ENCODE assay signal across 1 cellular context in the genomic region with DNA sequence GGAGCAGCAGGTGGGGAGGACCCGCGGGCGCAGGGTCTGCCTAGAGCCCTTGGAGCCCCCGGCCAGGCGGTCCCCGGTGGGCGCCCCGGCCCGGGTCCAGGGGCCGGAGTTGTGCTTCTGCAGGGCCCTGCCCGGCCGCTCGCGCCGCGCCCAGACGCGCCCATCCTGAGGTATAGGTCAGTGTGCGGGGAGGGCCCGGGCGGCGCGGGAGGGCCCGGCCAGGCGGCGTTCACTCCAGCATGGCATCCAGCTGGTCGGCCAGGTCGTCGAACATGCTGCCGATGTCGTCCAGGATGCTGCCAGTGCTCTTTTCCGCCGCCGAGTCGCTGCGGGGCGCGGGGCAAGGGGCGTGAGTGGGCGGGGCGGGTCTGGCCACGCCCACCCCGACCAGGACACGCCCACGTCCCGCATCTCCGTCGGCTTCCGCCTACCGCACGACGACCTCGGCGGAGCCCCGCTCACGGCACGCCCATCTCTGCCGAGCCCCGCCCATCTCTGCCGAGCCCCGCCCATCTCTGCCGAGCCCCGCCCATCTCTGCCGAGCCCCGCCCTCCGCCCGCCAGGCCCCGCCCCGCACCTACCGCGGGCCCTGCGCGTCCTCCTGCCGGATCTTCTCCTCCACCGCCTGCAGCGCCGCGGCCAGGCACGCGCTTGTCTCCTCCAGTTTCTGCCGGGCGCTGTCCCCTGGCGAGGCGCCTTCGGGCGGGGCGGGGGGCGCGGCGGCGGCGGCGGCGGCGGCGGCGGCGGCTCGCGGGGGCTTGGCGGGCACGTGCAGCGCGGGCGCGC.
TF ChIP-seq lines count a peak whose summit lies in the region.

No MANE protein-coding gene starts in this region.

TF ChIP-seq in K562, 482 proteins besides CTCF, POLR2A, EP300 and RAD21 (continued from another document):
- TF ChIP-seq HMGN3 (IDR thresholded peaks at IDR 0.05; ENCODE audit: borderline replicate concordance, extremely low read depth, insufficient read length, low read depth, low read length) (peak; percentile 63), TSC22D4 (tag; IDR thresholded peaks at IDR 0.05) (no peak), GABPB2 (CRISPR knock-in tag; conservative IDR thresholded peaks at IDR 0.05) (no peak), RBM15 (IDR thresholded peaks at IDR 0.05; ENCODE audit: insufficient read depth, low read length) (no peak), HDGF (IDR thresholded peaks at IDR 0.05) (no peak), ZBTB8A (IDR thresholded peaks at IDR 0.05; ENCODE audit: partially characterized antibody) (no peak)
- TF ChIP-seq, protein P1, sequence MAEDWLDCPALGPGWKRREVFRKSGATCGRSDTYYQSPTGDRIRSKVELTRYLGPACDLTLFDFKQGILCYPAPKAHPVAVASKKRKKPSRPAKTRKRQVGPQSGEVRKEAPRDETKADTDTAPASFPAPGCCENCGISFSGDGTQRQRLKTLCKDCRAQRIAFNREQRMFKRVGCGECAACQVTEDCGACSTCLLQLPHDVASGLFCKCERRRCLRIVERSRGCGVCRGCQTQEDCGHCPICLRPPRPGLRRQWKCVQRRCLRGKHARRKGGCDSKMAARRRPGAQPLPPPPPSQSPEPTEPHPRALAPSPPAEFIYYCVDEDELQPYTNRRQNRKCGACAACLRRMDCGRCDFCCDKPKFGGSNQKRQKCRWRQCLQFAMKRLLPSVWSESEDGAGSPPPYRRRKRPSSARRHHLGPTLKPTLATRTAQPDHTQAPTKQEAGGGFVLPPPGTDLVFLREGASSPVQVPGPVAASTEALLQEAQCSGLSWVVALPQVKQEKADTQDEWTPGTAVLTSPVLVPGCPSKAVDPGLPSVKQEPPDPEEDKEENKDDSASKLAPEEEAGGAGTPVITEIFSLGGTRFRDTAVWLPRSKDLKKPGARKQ (CRISPR knock-in tag; IDR thresholded peaks at IDR 0.05), result no peak
